ENCODE assay signal across 25 cellular contexts in genomic region chr3:16769525-16769924, GRCh38.
A peak's percentile ranks its signal among the peaks of the same experiment; 100 is the strongest.
DNase-seq lines count a peak whose midpoint lies in the region; ATAC-seq, FAIRE-seq and TF ChIP-seq lines count a peak whose summit lies in the region.
"Had no signal": no experiment of that assay in that cellular context is flagged by ENCODE, and none has a peak within 500 bp of the region (broad histone marks: within the 10 kb centered on the region; RNA-seq: fewer than 3 reads in every experiment).

No MANE protein-coding gene starts in this region.

- peak overlapping the region; percentile 2 for H4K91ac ChIP-seq in H1 (replicated peaks; ENCODE audit: insufficient read length, low read length)

- H2BK12ac ChIP-seq in H1 (ENCODE audit: low read depth, low read length): no peak overlapping the region

- H3K79me2 ChIP-seq in H1 (ENCODE audit: control insufficient read depth in 1 of 2, insufficient read depth in 2 of 2, low read length in 2 of 2): no peaks in the 10 kb centered on the region

- H3K23me2 ChIP-seq in H1 (ENCODE audit: low read depth, low read length): no peaks in the 10 kb centered on the region

- WGBS in H1 (ENCODE audit: extremely low coverage in 1 of 2, insufficient coverage in 1 of 2, insufficient read length in 1 of 2, insufficient replicate concordance in 2 of 2, low coverage in 1 of 2, low lambda C conversion rate in 2 of 2, missing lambda C conversion rate in 1 of 2), 2 experiments: 86% methylated on average over 4 of the region's 4 CpGs; no CpG with 5 or more reads in 1 of the 2 experiments
- 73 to 91% (median 86%) methylated on average over 4 of the region's 4 CpGs for WGBS in stomach, 5 donors

- TF ChIP-seq POLR2A in H1 (IDR thresholded peaks at IDR 0.05; ENCODE audit: control extremely low read depth in 1 of 2, low read depth in 2 of 2, low read length in 2 of 2) (no peak), stomach (IDR thresholded peaks at IDR 0.05) (no peak)

- peaks cover 38% of the 10 kb centered on the region for H3K4me1 ChIP-seq in left ventricle myocardium inferior
- peaks cover 2 to 16% (median 8%) of the 10 kb centered on the region in 4 experiments; a peak in 6 of 7 replicates for H3K4me1 ChIP-seq in H1 (replicated peaks in 1 of 4; ENCODE audit: control insufficient read depth in 3 of 4, insufficient read depth in 4 of 4, low read length in 3 of 4)
- H3K4me1 ChIP-seq in thoracic aorta (ENCODE audit: control insufficient read depth in 1 of 2, low read depth in 2 of 2): peaks cover 17 to 37% of the 10 kb centered on the region in 2 donors
- no peaks in the 10 kb centered on the region for H3K4me1 ChIP-seq in stomach
- H3K4me1 ChIP-seq: A549 had no signal

- H2BK5ac ChIP-seq in H1 (ENCODE audit: low read depth, low read length): peak overlapping the region; percentile 37; the same call in 1 of the 2 replicates

- H2BK15ac ChIP-seq in H1 (ENCODE audit: low read length): no peak overlapping the region

- POLR2A ChIA-PET in H1 (lab: Charles Lee; ENCODE audit: partially characterized antibody): no interaction called here

- no peak overlapping the region for H3K4me3 Mint-ChIP-seq in nephron
- H3K4me3 Mint-ChIP-seq: B cell, CD14-positive monocyte, GM23338, IgD-negative memory B cell had no signal

- H3K36me3 ChIP-seq in left ventricle myocardium inferior (no peaks in the 10 kb centered on the region), H1 (ENCODE audit: control insufficient read depth in 2 of 4, insufficient read depth in 4 of 4, low read length in 3 of 4) (no peaks in the 10 kb centered on the region), thoracic aorta (no peaks in the 10 kb centered on the region), stomach (no peaks in the 10 kb centered on the region)

- H3K9me3 ChIP-seq in left ventricle myocardium inferior (replicated peaks) (no peaks in the 10 kb centered on the region), H1 (ENCODE audit: insufficient read depth in 2 of 2, low read depth in 1 of 2, low read length in 1 of 2) (peaks cover 0 to 6% of the 10 kb centered on the region in 2 experiments; a peak in 1 of 4 replicates), thoracic aorta (no peaks in the 10 kb centered on the region), stomach (no peaks in the 10 kb centered on the region)
- H3K9me3 ChIP-seq: A549 had no signal

- DNase-seq in left ventricle myocardium inferior: no peak
- no peak for DNase-seq in cardiac septum (ENCODE audit: low spot score)
- DNase-seq in H1 (ENCODE audit: low read depth in 1 of 2, low spot score in 2 of 2): no peak
- DNase-seq in thoracic aorta (ENCODE audit: low spot score): no peak
- no peak for DNase-seq in NK-92 (lab: John Stamatoyannopoulos, UW; ENCODE audit: unreplicated experiment)
- DNase-seq in NCI-H345 treated with DMSO at 0.1 percent for 48 hours (lab: John Stamatoyannopoulos, UW; ENCODE audit: unreplicated experiment): no peak
- DNase-seq in stomach: no peak
- DNase-seq: DMS53, GDM1, NCI-H1105, NCI-H146, NCI-H2029 treated with DMSO at 0.1 percent for 48 hours, NCI-H345, NCI-H524 treated with DMSO at 0.1 percent for 48 hours, RPMI8226, SIG-M5 had no signal

- intact Hi-C loops in left ventricle myocardium inferior (cut with micrococcal nuclease): no loop called here
- intact Hi-C loops in cardiac septum (cut with DNase I): loop anchor here (2.0 to 10.0 kb wide), 2 partner anchors 113 to 265 kb away; no protein-coding TSS in a partner anchor
- intact Hi-C loops in stomach (cut with DNase I; ENCODE audit: low total_unique reads): no loop called here

- no peak overlapping the region for H3K14ac ChIP-seq in H1 (ENCODE audit: insufficient read length)

- H3K27ac Mint-ChIP-seq in nephron: peak overlapping the region; percentile 76 to 95 (median 76)
- H3K27ac Mint-ChIP-seq: B cell, CD14-positive monocyte had no signal

- H3K4me2 ChIP-seq in H1 (ENCODE audit: insufficient read depth in 1 of 2, low read depth in 2 of 2, low read length in 2 of 2): no peak overlapping the region
- H3K4me2 ChIP-seq: A549 had no signal

- H3K4me1 Mint-ChIP-seq in nephron: peaks cover 43% of the 10 kb centered on the region

- no peak for ATAC-seq in thoracic aorta (ENCODE audit: insufficient number of reproducible peaks, low FRiP score, low read depth)
- ATAC-seq: A549, HCT116 had no signal

- no peaks in the 10 kb centered on the region for H3K79me1 ChIP-seq in H1 (ENCODE audit: low read depth, low read length)

- H3K56ac ChIP-seq in H1 (replicated peaks; ENCODE audit: insufficient read length, low read depth, low read length): no peak overlapping the region

- CTCF ChIA-PET in H1 (lab: Charles Lee; ENCODE audit: partially characterized antibody): no interaction called here

- H2AK5ac ChIP-seq in H1 (ENCODE audit: low read depth, low read length): no peak overlapping the region

- H4K20me1 ChIP-seq in H1 (replicated peaks in 1 of 2; ENCODE audit: control insufficient read depth in 1 of 2, insufficient read depth in 2 of 2, low read length in 2 of 2): no peaks in the 10 kb centered on the region

- no peak overlapping the region for H3K18ac ChIP-seq in H1 (ENCODE audit: extremely low read depth, low read length)

- H3K27ac ChIP-seq in left ventricle myocardium inferior (replicated peaks): peak overlapping the region; percentile 77
- no peak overlapping the region for H3K27ac ChIP-seq in H1 (ENCODE audit: low read depth, low read length)
- peak overlapping the region; percentile 4 to 16 for H3K27ac ChIP-seq in thoracic aorta
- no peak overlapping the region for H3K27ac ChIP-seq in stomach
- H3K27ac ChIP-seq: A549 had no signal

- no peak for TF ChIP-seq RAD21 in H1 (IDR thresholded peaks at IDR 0.05 in 1 of 2, conservative IDR thresholded peaks at IDR 0.05 in 1 of 2; ENCODE audit: low read depth in 2 of 2, low read length in 2 of 2)

- peaks cover 4% of the 10 kb centered on the region for H3K27me3 Mint-ChIP-seq in nephron (ENCODE audit: low read depth)
- H3K27me3 Mint-ChIP-seq: B cell, IgD-negative memory B cell had no signal

- no peak for TF ChIP-seq CTCF in left ventricle myocardium inferior (IDR thresholded peaks at IDR 0.05; ENCODE audit: borderline replicate concordance)
- no peak for TF ChIP-seq CTCF in H1 (IDR thresholded peaks at IDR 0.05; ENCODE audit: control extremely low read depth in 1 of 3, insufficient read depth in 1 of 3, low read depth in 1 of 3, low read length in 3 of 3)
- no peak for TF ChIP-seq CTCF in nephron (IDR thresholded peaks at IDR 0.05; ENCODE audit: unreplicated experiment in 3 of 3)
- no peak for TF ChIP-seq CTCF in thoracic aorta (IDR thresholded peaks at IDR 0.05)
- TF ChIP-seq CTCF in stomach (IDR thresholded peaks at IDR 0.05): no peak

- H3K36me3 Mint-ChIP-seq in nephron (ENCODE audit: low read depth): no peaks in the 10 kb centered on the region
- H3K36me3 Mint-ChIP-seq: CD14-positive monocyte, IgD-negative memory B cell had no signal

- no peak overlapping the region for H3K23ac ChIP-seq in H1 (ENCODE audit: insufficient read length)

- H3K9ac ChIP-seq in H1 (replicated peaks in 1 of 4; ENCODE audit: extremely low read depth in 1 of 4, low read depth in 3 of 4, low read length in 3 of 4): no peak overlapping the region

- no peaks in the 10 kb centered on the region for H3K27me3 ChIP-seq in left ventricle myocardium inferior (ENCODE audit: low read depth)
- H3K27me3 ChIP-seq in H1 (replicated peaks in 1 of 4; ENCODE audit: control insufficient read depth in 3 of 4, extremely low read depth in 1 of 4, insufficient read depth in 3 of 4, low read length in 3 of 4): no peaks in the 10 kb centered on the region
- no peaks in the 10 kb centered on the region for H3K27me3 ChIP-seq in thoracic aorta (replicated peaks; ENCODE audit: insufficient read depth)
- H3K27me3 ChIP-seq in stomach: no peaks in the 10 kb centered on the region

- no peak overlapping the region for H4K8ac ChIP-seq in H1 (ENCODE audit: extremely low read depth, insufficient read depth, low read length)

- no peak for TF ChIP-seq EP300 in H1 (IDR thresholded peaks at IDR 0.05; ENCODE audit: borderline replicate concordance in 1 of 2, low read depth in 2 of 2, low read length in 2 of 2)
- TF ChIP-seq EP300 in stomach (IDR thresholded peaks at IDR 0.05): no peak

- no peak overlapping the region for H3K4ac ChIP-seq in H1 (replicated peaks; ENCODE audit: insufficient read length, low read depth, low read length)

- no peaks in the 10 kb centered on the region for H3K9me3 Mint-ChIP-seq in nephron
- H3K9me3 Mint-ChIP-seq: IgD-negative memory B cell had no signal

- no peak overlapping the region for H2BK20ac ChIP-seq in H1 (ENCODE audit: low read length)

- peak overlapping the region; percentile 35 for H2BK120ac ChIP-seq in H1 (replicated peaks; ENCODE audit: low read depth, low read length)

- no peak for FAIRE-seq in H1 (lab: Jason Lieb, UNC)
- FAIRE-seq: A549, D721Med, GM18507 had no signal

- no peak overlapping the region for H2AFZ ChIP-seq in H1 (ENCODE audit: low read length)
- H2AFZ ChIP-seq: GM23338 had no signal

- no peak overlapping the region for H3K4me3 ChIP-seq in left ventricle myocardium inferior
- no peak overlapping the region for H3K4me3 ChIP-seq in H1 (ENCODE audit: extremely low read depth in 1 of 4, insufficient read depth in 2 of 4, low read depth in 3 of 4, low read length in 4 of 4)
- H3K4me3 ChIP-seq in thoracic aorta: no peak overlapping the region
- no peak overlapping the region for H3K4me3 ChIP-seq in stomach
- H3K4me3 ChIP-seq: A549, GM23338 had no signal

- no peak overlapping the region for H4K5ac ChIP-seq in H1 (ENCODE audit: insufficient read length, low read depth, low read length)

TF ChIP-seq in H1, 55 proteins besides CTCF, POLR2A, EP300 and RAD21 (continues in another document):
- TF ChIP-seq SP4 (IDR thresholded peaks at IDR 0.05; ENCODE audit: low read length): no peak
- TF ChIP-seq GABPA (IDR thresholded peaks at IDR 0.05; ENCODE audit: borderline replicate concordance, insufficient read depth, low read length): no peak
- no peak for TF ChIP-seq JUN (IDR thresholded peaks at IDR 0.05; ENCODE audit: low read depth, low read length)
- no peak for TF ChIP-seq EZH2 (IDR thresholded peaks at IDR 0.05; ENCODE audit: low read depth, low read length, severe bottlenecking)
- no peak for TF ChIP-seq USF2 (IDR thresholded peaks at IDR 0.05; ENCODE audit: low read length)
- TF ChIP-seq ATF3 (IDR thresholded peaks at IDR 0.05; ENCODE audit: insufficient read depth, low read depth, low read length): no peak
- TF ChIP-seq SP1 (IDR thresholded peaks at IDR 0.05; ENCODE audit: low read depth, low read length): no peak

Comparison
In these comparisons a context has a peak if more than half of its experiments do, and no peak if none do; other contexts are left out.
1. H3K27ac ChIP-seq: peak in left ventricle myocardium inferior (single experiment) and thoracic aorta (2 of 2); none in H1 (single experiment) and stomach (0 of 5).